ENCODE assay signal across 7 cellular contexts in genomic region chr6:37171141-37171969, GRCh38. TPM values are rescaled to one million over a fixed set of nuclear protein-coding genes. Genes with fewer than 3 reads are reported as not detected.
DNase-seq lines count a peak whose midpoint lies in the region; FAIRE-seq and TF ChIP-seq lines count a peak whose summit lies in the region.

No MANE protein-coding gene starts in this region.

- peaks cover 3% of the 10 kb centered on the region for H4K20me1 ChIP-seq in OCI-LY1 (ENCODE audit: insufficient read depth, low read length)

- TF ChIP-seq POLR2A in GM12891 (IDR thresholded peaks at IDR 0.05; ENCODE audit: low read depth, low read length) = no peak

- H3K27ac ChIP-seq in OCI-LY1 (ENCODE audit: low read depth, low read length, poor library complexity, severe bottlenecking) (peak overlapping the region; percentile 93), left ventricle myocardium inferior (replicated peaks) (peak overlapping the region; percentile 96)

- H3K79me2 ChIP-seq in OCI-LY1 (ENCODE audit: insufficient read depth, low read length) = peaks cover 26% of the 10 kb centered on the region

- peaks cover 31% of the 10 kb centered on the region for H3F3A ChIP-seq in OCI-LY1 (ENCODE audit: insufficient read depth, low read length)

- H3K27me3 ChIP-seq in OCI-LY1 (ENCODE audit: insufficient read depth, low read length) (no peaks in the 10 kb centered on the region), adipocyte (replicated peaks; ENCODE audit: control insufficient read depth, insufficient read depth, low read length) (no peaks in the 10 kb centered on the region), left ventricle myocardium inferior (ENCODE audit: low read depth) (no peaks in the 10 kb centered on the region)

- peak; percentile 20 for FAIRE-seq in GM12891 (lab: Jason Lieb, UNC)

- intact Hi-C loops in left ventricle myocardium inferior (cut with micrococcal nuclease) = no loop called here
- intact Hi-C loops in posterior vena cava (cut with DNase I) = loop anchor here (2.0 to 10.0 kb wide), 5 partner anchors 36 to 147 kb away; no protein-coding TSS in a partner anchor

- H3K4me1 ChIP-seq in OCI-LY1 (ENCODE audit: insufficient read depth, low read length, severe bottlenecking) (peaks cover 50% of the 10 kb centered on the region), adipocyte (ENCODE audit: control insufficient read depth, insufficient read depth, low read length) (peaks cover 36% of the 10 kb centered on the region), left ventricle myocardium inferior (peaks cover 58% of the 10 kb centered on the region)

- no peaks in the 10 kb centered on the region for H3K9me2 ChIP-seq in OCI-LY1 (ENCODE audit: low read depth, low read length)

- H3K36me3 ChIP-seq in OCI-LY1 (ENCODE audit: insufficient read depth, low read length) = peaks cover 59% of the 10 kb centered on the region
- peaks cover 46% of the 10 kb centered on the region for H3K36me3 ChIP-seq in adipocyte (ENCODE audit: control insufficient read depth, insufficient read depth, low read length, severe bottlenecking)
- peaks cover 36% of the 10 kb centered on the region for H3K36me3 ChIP-seq in left ventricle myocardium inferior

- TF ChIP-seq CTCF in OCI-LY1 (IDR thresholded peaks at IDR 0.05; ENCODE audit: low read length) (no peak), left ventricle myocardium inferior (IDR thresholded peaks at IDR 0.05; ENCODE audit: borderline replicate concordance) (no peak)

- H3K4me3 ChIP-seq in OCI-LY1 (ENCODE audit: low read depth, low read length, poor library complexity, severe bottlenecking) (peak overlapping the region; percentile 89), adipocyte (ENCODE audit: low read length) (peak overlapping the region; percentile 94), left ventricle myocardium inferior (peak overlapping the region; percentile 98)

- peak overlapping the region; percentile 82 for H3K4me2 ChIP-seq in OCI-LY1 (ENCODE audit: low read length)

- H3K9me3 ChIP-seq in OCI-LY1 (ENCODE audit: low read length) (no peaks in the 10 kb centered on the region), adipocyte (ENCODE audit: control insufficient read depth, low read length) (no peaks in the 10 kb centered on the region), left ventricle myocardium inferior (replicated peaks) (no peaks in the 10 kb centered on the region)

- H2AFZ ChIP-seq in OCI-LY1 (ENCODE audit: low read length) = no peak overlapping the region

- no peak for DNase-seq in GM12891 (ENCODE audit: insufficient read length, low spot score)
- peak; percentile 65 for DNase-seq in adipocyte (ENCODE audit: low read depth)
- peak; percentile 55 for DNase-seq in left ventricle myocardium inferior
- peak; percentile 90 for DNase-seq in posterior vena cava (ENCODE audit: low spot score)
- DNase-seq in MV-4-11 (lab: John Stamatoyannopoulos, UW) = no peak
- DNase-seq in SKM-1 (lab: John Stamatoyannopoulos, UW; ENCODE audit: unreplicated experiment) = no peak

- peak overlapping the region; percentile 82 for H3K9ac ChIP-seq in OCI-LY1 (ENCODE audit: low read length)
- peak overlapping the region; percentile 98 for H3K9ac ChIP-seq in adipocyte (ENCODE audit: low read length)

TF ChIP-seq in GM12891, 5 proteins besides CTCF, POLR2A, EP300 and RAD21:
- TF ChIP-seq SPI1 (IDR thresholded peaks at IDR 0.05; ENCODE audit: low read depth, low read length) (no peak), POLR2AphosphoS5 (IDR thresholded peaks at IDR 0.05; ENCODE audit: low read depth, low read length) (no peak), TAF1 (IDR thresholded peaks at IDR 0.05; ENCODE audit: low read depth, low read length) (no peak), PAX5 (IDR thresholded peaks at IDR 0.05; ENCODE audit: insufficient read depth, low read length, severe bottlenecking) (no peak), POU2F2 (IDR thresholded peaks at IDR 0.05; ENCODE audit: low read depth, low read length) (no peak)
TF ChIP-seq in GM12891: peak in this region for 0.

RNA-seq across cellular contexts. Expression of gene PIM1, which starts 1.4 kb away (rescaled TPM):
- polyA plus RNA-seq in GM12891 (2012; ENCODE audit: low read depth, missing spikeins) = 8.5 TPM
- total RNA-seq in left ventricle myocardium inferior (28.9 TPM), posterior vena cava (10 to 100 TPM; 32.3 to 34.3 TPM)

Comparison
In these comparisons a context has a peak if more than half of its experiments do, and no peak if none do; other contexts are left out.
1. DNase-seq: peak in adipocyte (single experiment), left ventricle myocardium inferior (single experiment) and posterior vena cava (single experiment); none in GM12891 (single experiment), MV-4-11 (single experiment) and SKM-1 (single experiment).
2. Peak in every context shown above with its lines, with median percentiles within 50 percentile points of each other: H3K4me3 ChIP-seq.